Comparison of ENCODE assay signal across 8 cellular contexts in genomic region chr5:66757219-66757833, GRCh38.
DNase-seq lines count a peak whose midpoint lies in the region; ATAC-seq and TF ChIP-seq lines count a peak whose summit lies in the region.

No MANE protein-coding gene starts in this region.

- ATAC-seq in right cardiac atrium: peak; percentile 61 to 74
- no peak for ATAC-seq in HG03354 (IDR thresholded peaks at IDR 0.05; ENCODE audit: poor library complexity, severe bottlenecking, unreplicated experiment)
- no peak for ATAC-seq in HG03280 (IDR thresholded peaks at IDR 0.05; ENCODE audit: unreplicated experiment)

- TF ChIP-seq CTCF in AG04450 (IDR thresholded peaks at IDR 0.05; ENCODE audit: low read depth, low read length) (peak; percentile 38; the same call in 1 of the 2 replicates), GM12873 (IDR thresholded peaks at IDR 0.05; ENCODE audit: insufficient read depth, low read depth, low read length, missing control alignments) (peak; percentile 43)

- POLR2A ChIA-PET in AG04450 (lab: Yijun Ruan, JAX): no interaction called here

- intact Hi-C loops in right cardiac atrium (cut with DNase I): loop anchor here in 3 of 4 donors (5.0 kb wide), 1 partner anchor 450 kb away; no protein-coding TSS in a partner anchor

- no peak overlapping the region for H3K4me3 Mint-ChIP-seq in activated naive CD8-positive, alpha-beta T cell treated with anti-CD3 and anti-CD28 coated beads for 36 hours

- H3K9me3 ChIP-seq in AG04450 (ENCODE audit: control insufficient read depth, insufficient read depth, low read length) (no peaks in the 10 kb centered on the region), right cardiac atrium (ENCODE audit: control insufficient read depth, low read length) (no peaks in the 10 kb centered on the region)

- no peaks in the 10 kb centered on the region for H3K27me3 Mint-ChIP-seq in activated naive CD8-positive, alpha-beta T cell treated with anti-CD3 and anti-CD28 coated beads for 36 hours

- H3K9me3 Mint-ChIP-seq in activated naive CD8-positive, alpha-beta T cell treated with anti-CD3 and anti-CD28 coated beads for 36 hours: no peaks in the 10 kb centered on the region

- 41% methylated on average over 5 of the region's 5 CpGs for WGBS in right cardiac atrium

- H3K27ac ChIP-seq in AG04450 (ENCODE audit: low read depth, low read length) (no peak overlapping the region), right cardiac atrium (ENCODE audit: low read length) (no peak overlapping the region)

- H3K4me3 ChIP-seq in AG04450 (ENCODE audit: low read depth, low read length) (no peak overlapping the region), right cardiac atrium (ENCODE audit: low read length) (no peak overlapping the region)

- H3K36me3 Mint-ChIP-seq in activated naive CD8-positive, alpha-beta T cell treated with anti-CD3 and anti-CD28 coated beads for 36 hours: no peaks in the 10 kb centered on the region

- CTCF ChIA-PET in AG04450 (lab: Charles Lee): interaction anchor here (0.7 to 6.2 kb wide), 3 partner anchors 37 to 454 kb away, joined by 3 to 71 read pairs (median 3); no protein-coding TSS in a partner anchor

- no peaks in the 10 kb centered on the region for H3K27me3 ChIP-seq in AG04450 (ENCODE audit: control insufficient read depth, insufficient read depth, low read length)
- no peaks in the 10 kb centered on the region for H3K27me3 ChIP-seq in right cardiac atrium (ENCODE audit: control insufficient read depth, insufficient read depth)

- no peak overlapping the region for H3K27ac Mint-ChIP-seq in activated naive CD8-positive, alpha-beta T cell treated with anti-CD3 and anti-CD28 coated beads for 36 hours

- DNase-seq in AG04450 (ENCODE audit: low read depth, low spot score) (peak; percentile 6), NCI-H2227 (lab: John Stamatoyannopoulos, UW; ENCODE audit: unreplicated experiment) (peak; percentile 61), right cardiac atrium (peak in 2 of 3 donors; percentile 29 to 76)
- DNase-seq in activated naive CD8-positive, alpha-beta T cell treated with anti-CD3 and anti-CD28 coated beads for 36 hours: peak; percentile 5
- DNase-seq in stimulated activated CD4-positive, alpha-beta T cell treated with anti-CD3 and anti-CD28 coated beads, Interleukin-12 subunit alpha, Interleukin-12 subunit beta, amount 100 ng/mL, for 4 hours: peak; percentile 2

- no peaks in the 10 kb centered on the region for H3K4me1 ChIP-seq in right cardiac atrium (ENCODE audit: control insufficient read depth, insufficient read depth, low read length)

- no peaks in the 10 kb centered on the region for H3K4me1 Mint-ChIP-seq in activated naive CD8-positive, alpha-beta T cell treated with anti-CD3 and anti-CD28 coated beads for 36 hours

Comparison
In these comparisons a context has a peak if more than half of its experiments do, and no peak if none do; other contexts are left out.
1. DNase-seq: peak in every context shown above with its lines; median percentile 61 in NCI-H2227; 52 in right cardiac atrium; 6 in AG04450; 5 in activated naive CD8-positive, alpha-beta T cell treated with anti-CD3 and anti-CD28 coated beads for 36 hours; 2 in stimulated activated CD4-positive, alpha-beta T cell treated with anti-CD3 and anti-CD28 coated beads, Interleukin-12 subunit alpha, Interleukin-12 subunit beta, amount 100 ng/mL, for 4 hours.
2. ATAC-seq: peak in right cardiac atrium (2 of 2); none in HG03354 (single experiment) and HG03280 (single experiment).